12 cellular contexts compared by ENCODE assay signal in the genomic region with DNA sequence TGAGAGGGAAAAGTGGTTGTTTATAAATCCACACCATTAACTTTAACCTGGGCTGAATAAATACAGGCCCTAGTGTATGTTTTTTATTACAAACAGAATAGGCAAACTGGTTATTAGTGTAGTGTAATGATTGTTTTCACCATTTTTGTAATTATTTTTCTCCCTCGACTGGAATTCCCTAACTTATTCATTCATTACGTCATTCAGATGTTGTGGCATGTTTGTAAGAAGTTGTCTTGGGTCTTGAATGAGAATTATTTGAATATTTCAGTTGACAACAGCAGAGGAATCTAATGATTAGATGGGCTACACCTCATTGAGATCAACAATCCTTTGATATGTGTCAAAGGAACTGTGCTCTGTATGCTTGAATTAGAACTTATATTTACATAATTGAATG. TPM values are rescaled to one million over a fixed set of nuclear protein-coding genes. Genes with fewer than 3 reads are reported as not detected.
"Had no signal": no experiment of that assay in that cellular context is flagged by ENCODE, and none has a peak within 500 bp of the region (broad histone marks: within the 10 kb centered on the region; RNA-seq: fewer than 3 reads in every experiment).

No MANE protein-coding gene starts in this region.

- H3K4me1 Mint-ChIP-seq: GM23338, H9 had no signal

- H3K4me3 ChIP-seq: GM23248, GM23338, HAP-1 had no signal

- FAIRE-seq: H1, H54 had no signal

- H3K4me2 ChIP-seq: GM23338 had no signal

- H2AFZ ChIP-seq: GM23248, GM23338 had no signal

- DNase-seq: GM23248, GOT3, H7, H9, HCEC 1CT, HFFc6 had no signal

- H3K4me1 ChIP-seq: HAP-1 had no signal

- H3K9me3 ChIP-seq: HAP-1 had no signal

- H3K27ac Mint-ChIP-seq: GM23338, H9, HFFc6 had no signal

- H3K4me3 Mint-ChIP-seq: GM23338, H9, HFFc6 had no signal

- H3K27ac ChIP-seq: GM23248 had no signal

- H3K36me3 ChIP-seq: HAP-1 had no signal

- H3K9ac ChIP-seq: GM23248 had no signal

- H3K9me3 Mint-ChIP-seq: GM23338, H9, HFFc6 had no signal

- ATAC-seq: GM23338, HCT116 had no signal

RNA-seq across cellular contexts. Expression of gene XCL1, which starts 12.7 kb away (rescaled TPM):
- total RNA-seq: GM23248, GM23338, H4, HFFc6 had no signal
- polyA plus RNA-seq: GM23248 had no signal

RNA-seq across cellular contexts. Expression of gene XCL2, which starts 45.3 kb away (rescaled TPM):
- total RNA-seq: GM23248, GM23338, H1, H4, H7, H9, HFFc6 had no signal
- polyA plus RNA-seq: GM23248, GM23338, H1 had no signal
